In the genomic region with DNA sequence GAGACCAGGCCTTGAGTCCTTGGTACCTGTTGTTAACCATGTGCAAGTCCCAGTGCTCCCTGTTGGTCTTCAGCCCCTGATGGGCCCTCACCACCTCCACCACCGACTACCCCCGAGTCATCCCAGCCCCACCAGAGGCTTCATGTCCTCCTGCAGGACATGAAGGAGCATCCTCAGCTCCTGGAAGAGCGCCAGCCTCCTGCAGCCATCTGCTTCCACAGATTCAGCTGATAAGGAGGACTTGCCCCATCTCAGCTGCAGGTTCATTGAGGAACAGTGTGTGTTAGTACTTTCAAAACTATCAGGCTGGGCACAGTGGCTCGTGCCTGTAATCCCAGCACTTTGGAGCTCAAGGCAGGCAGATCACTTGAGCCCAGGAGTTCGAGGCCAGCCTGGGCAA, we compare ENCODE assay signal across 24 cellular contexts.
"Had no signal": no experiment of that assay in that cellular context is flagged by ENCODE, and none has a peak within 500 bp of the region (broad histone marks: within the 10 kb centered on the region; RNA-seq: fewer than 3 reads in every experiment).

No MANE protein-coding gene starts in this region.

- H3K27me3 Mint-ChIP-seq: activated B cell treated with CpG ODN at 0.5 μM for 24 hours; activated CD4-positive, alpha-beta memory T cell treated with anti-CD3 and anti-CD28 coated beads for 36 hours; dendritic cell treated with granulocyte-macrophage colony-stimulating factor and Interleukin-4, amounts not matched to agents 40 ng/mL and 50 ng/mL, for 4 days had no signal

- H3K27ac Mint-ChIP-seq: activated B cell treated with CpG ODN at 0.5 μM for 24 hours; activated CD4-positive, alpha-beta memory T cell treated with anti-CD3 and anti-CD28 coated beads for 36 hours; activated naive CD4-positive, alpha-beta T cell treated with anti-CD3 and anti-CD28 coated beads for 36 hours; activated T-cell treated with anti-CD3 and anti-CD28 coated beads, Interleukin-2, amount 50 U/mL, for 72 hours; dendritic cell treated with granulocyte-macrophage colony-stimulating factor and Interleukin-4, amounts not matched to agents 40 ng/mL and 50 ng/mL, for 4 days; immature natural killer cell; nephron progenitor cell had no signal

- H3K9me3 Mint-ChIP-seq: activated B cell treated with CpG ODN at 0.5 μM for 24 hours; activated CD4-positive, alpha-beta memory T cell treated with anti-CD3 and anti-CD28 coated beads for 36 hours; activated naive CD4-positive, alpha-beta T cell treated with anti-CD3 and anti-CD28 coated beads for 36 hours; activated T-cell treated with anti-CD3 and anti-CD28 coated beads, Interleukin-2, amount 50 U/mL, for 72 hours; dendritic cell treated with granulocyte-macrophage colony-stimulating factor and Interleukin-4, amounts not matched to agents 40 ng/mL and 50 ng/mL, for 4 days; immature natural killer cell; nephron progenitor cell had no signal

- ATAC-seq: activated T-cell treated with anti-CD3 and anti-CD28 coated beads, Interleukin-2, amount 50 U/mL, for 72 hours; body of pancreas; foreskin keratinocyte; left lobe of liver; lower lobe of right lung; mucosa of descending colon; pancreas; psoas muscle had no signal

- H3K4me3 Mint-ChIP-seq: activated B cell treated with CpG ODN at 0.5 μM for 24 hours; activated CD4-positive, alpha-beta memory T cell treated with anti-CD3 and anti-CD28 coated beads for 36 hours; activated naive CD4-positive, alpha-beta T cell treated with anti-CD3 and anti-CD28 coated beads for 36 hours; activated T-cell treated with anti-CD3 and anti-CD28 coated beads, Interleukin-2, amount 50 U/mL, for 72 hours; dendritic cell treated with granulocyte-macrophage colony-stimulating factor and Interleukin-4, amounts not matched to agents 40 ng/mL and 50 ng/mL, for 4 days; immature natural killer cell; nephron progenitor cell had no signal

- DNase-seq: activated B cell treated with CpG ODN at 0.5 μM for 24 hours; activated CD4-positive, alpha-beta memory T cell treated with anti-CD3 and anti-CD28 coated beads for 36 hours; activated CD4-positive, alpha-beta T cell treated with anti-CD3 and anti-CD28 coated beads for 4 hours; activated effector memory CD4-positive, alpha-beta T cell treated with Interleukin-2 at 50 U/mL for 16 hours; activated naive CD4-positive, alpha-beta T cell treated with anti-CD3 and anti-CD28 coated beads for 36 hours; activated T-cell treated with anti-CD3 and anti-CD28 coated beads, Interleukin-2, amount 50 U/mL, for 72 hours; anterior cingulate cortex; body of pancreas; effector CD4-positive, alpha-beta T cell; foreskin keratinocyte; immature natural killer cell; lower lobe of right lung; mesendoderm; mucosa of descending colon; nephron progenitor cell; pancreas; psoas muscle; spleen; stimulated activated CD4-positive, alpha-beta T cell treated with anti-CD3 and anti-CD28 coated beads, Interleukin-4, amount 100 ng/mL, for 1 hour; stimulated activated naive CD4-positive, alpha-beta T cell; testis; trophoblast cell had no signal

- H3K4me1 Mint-ChIP-seq: nephron progenitor cell had no signal
